In the genomic region with DNA sequence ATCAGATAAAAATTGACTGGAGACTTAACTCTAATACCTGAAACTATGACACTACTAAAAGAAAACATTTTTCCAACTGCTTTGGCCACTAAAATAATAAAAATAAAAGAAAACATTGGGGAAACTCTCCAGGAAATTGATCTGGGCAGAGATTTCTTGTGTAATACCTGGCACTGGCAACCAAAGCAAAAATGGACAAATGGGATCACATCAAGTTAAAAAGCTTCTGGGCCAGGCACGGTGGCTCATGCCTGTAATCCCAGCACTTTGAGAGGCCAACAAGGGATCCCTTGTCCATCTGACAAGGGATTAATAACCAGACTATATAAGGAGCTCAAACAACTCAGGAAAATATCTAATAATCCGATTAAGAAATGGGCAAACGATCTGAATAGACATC, we compare ENCODE assay signal across 20 cellular contexts.
A peak's percentile ranks its signal among the peaks of the same experiment; 100 is the strongest.
DNase-seq lines count a peak whose midpoint lies in the region; ATAC-seq lines count a peak whose summit lies in the region.
"Had no signal": no experiment of that assay in that cellular context is flagged by ENCODE, and none has a peak within 500 bp of the region (broad histone marks: within the 10 kb centered on the region; RNA-seq: fewer than 3 reads in every experiment).

No MANE protein-coding gene starts in this region.

- H3K4me3 Mint-ChIP-seq in activated naive CD8-positive, alpha-beta T cell = no peak overlapping the region
- H3K4me3 Mint-ChIP-seq in activated naive CD8-positive, alpha-beta T cell treated with anti-CD3 and anti-CD28 coated beads, Interleukin-2, amount 50 U/mL, for 24 hours = no peak overlapping the region
- H3K4me3 Mint-ChIP-seq in central memory CD8-positive, alpha-beta T cell = no peak overlapping the region
- H3K4me3 Mint-ChIP-seq: CD14-positive monocyte; CD8-positive, alpha-beta memory T cell; HFFc6 had no signal

- no peak for ATAC-seq in activated naive CD8-positive, alpha-beta T cell treated with anti-CD3 and anti-CD28 coated beads, Interleukin-2, amount 50 U/mL, for 24 hours
- no peak for ATAC-seq in central memory CD8-positive, alpha-beta T cell (replicated peaks; ENCODE audit: extremely low read depth, poor library complexity, severe bottlenecking)
- ATAC-seq: A549 had no signal

- no peaks in the 10 kb centered on the region for H3K27me3 Mint-ChIP-seq in activated naive CD8-positive, alpha-beta T cell
- H3K27me3 Mint-ChIP-seq in activated naive CD8-positive, alpha-beta T cell treated with anti-CD3 and anti-CD28 coated beads, Interleukin-2, amount 50 U/mL, for 24 hours = no peaks in the 10 kb centered on the region
- no peaks in the 10 kb centered on the region for H3K27me3 Mint-ChIP-seq in central memory CD8-positive, alpha-beta T cell
- H3K27me3 Mint-ChIP-seq: CD8-positive, alpha-beta memory T cell had no signal

- H3K36me3 Mint-ChIP-seq in activated naive CD8-positive, alpha-beta T cell = peaks cover 19% of the 10 kb centered on the region
- H3K36me3 Mint-ChIP-seq in activated naive CD8-positive, alpha-beta T cell treated with anti-CD3 and anti-CD28 coated beads, Interleukin-2, amount 50 U/mL, for 24 hours (ENCODE audit: low read depth) = peaks cover 24% of the 10 kb centered on the region
- peaks cover 11% of the 10 kb centered on the region for H3K36me3 Mint-ChIP-seq in central memory CD8-positive, alpha-beta T cell (ENCODE audit: insufficient read depth)

- peak overlapping the region; percentile 41 for H3K27ac Mint-ChIP-seq in activated naive CD8-positive, alpha-beta T cell
- no peak overlapping the region for H3K27ac Mint-ChIP-seq in activated naive CD8-positive, alpha-beta T cell treated with anti-CD3 and anti-CD28 coated beads, Interleukin-2, amount 50 U/mL, for 24 hours
- peak overlapping the region; percentile 51 for H3K27ac Mint-ChIP-seq in central memory CD8-positive, alpha-beta T cell (ENCODE audit: low read depth)
- H3K27ac Mint-ChIP-seq: HFFc6 had no signal

- peaks cover 2% of the 10 kb centered on the region for H3K4me1 Mint-ChIP-seq in activated naive CD8-positive, alpha-beta T cell (ENCODE audit: low read depth)
- H3K4me1 Mint-ChIP-seq in activated naive CD8-positive, alpha-beta T cell treated with anti-CD3 and anti-CD28 coated beads, Interleukin-2, amount 50 U/mL, for 24 hours = no peaks in the 10 kb centered on the region
- H3K4me1 Mint-ChIP-seq in central memory CD8-positive, alpha-beta T cell = peaks cover 12% of the 10 kb centered on the region

- DNase-seq in activated naive CD8-positive, alpha-beta T cell treated with anti-CD3 and anti-CD28 coated beads, Interleukin-2, amount 50 U/mL, for 24 hours = no peak
- DNase-seq in NCI-H82 (lab: John Stamatoyannopoulos, UW) (peak; percentile 70), ecto neural progenitor cell (ENCODE audit: low spot score) (no peak), DMS 273 treated with DMSO at 0.1 percent for 48 hours (lab: John Stamatoyannopoulos, UW) (no peak), NCI-H748 treated with DMSO at 0.1 percent for 48 hours (lab: John Stamatoyannopoulos, UW) (no peak)
- DNase-seq in central memory CD8-positive, alpha-beta T cell (ENCODE audit: low spot score in 2 of 2) = no peak
- DNase-seq: 8988T; ACHN; AML-193; BE2C; Calu3; CD8-positive, alpha-beta memory T cell; COR-L47; DMS153; DND-41; GOT3; HFFc6 had no signal

- peaks cover 11% of the 10 kb centered on the region for H3K9me3 Mint-ChIP-seq in activated naive CD8-positive, alpha-beta T cell (ENCODE audit: low read depth)
- peaks cover 28% of the 10 kb centered on the region for H3K9me3 Mint-ChIP-seq in activated naive CD8-positive, alpha-beta T cell treated with anti-CD3 and anti-CD28 coated beads, Interleukin-2, amount 50 U/mL, for 24 hours
- H3K9me3 Mint-ChIP-seq in central memory CD8-positive, alpha-beta T cell = no peaks in the 10 kb centered on the region
